In genomic region chr6:12762731-12763434, GRCh38 we compare ENCODE assay signal across 8 cellular contexts. TPM values are rescaled to one million over a fixed set of nuclear protein-coding genes. Genes with fewer than 3 reads are reported as not detected.
DNase-seq lines count a peak whose midpoint lies in the region; ATAC-seq, FAIRE-seq and TF ChIP-seq lines count a peak whose summit lies in the region.
"Not testable (repeated sequence)": the region's sequence is repeated elsewhere in the genome, so short reads cannot be mapped to it uniquely, and the experiment has no call there.

No MANE protein-coding gene starts in this region.

- H3K9me1 ChIP-seq in keratinocyte (ENCODE audit: control insufficient read depth, extremely low read depth, insufficient read depth, low read length): not testable (repeated sequence)

- H3K79me2 ChIP-seq in mammary epithelial cell (ENCODE audit: insufficient read depth, low read length); keratinocyte (ENCODE audit: control insufficient read depth, insufficient read depth, low read length): not testable (repeated sequence)

- not testable (repeated sequence) for H3K27me3 ChIP-seq in mammary epithelial cell (ENCODE audit: insufficient read depth, low read length); keratinocyte (ENCODE audit: control insufficient read depth, extremely low read depth, insufficient read depth, low read length)

- H3K9ac ChIP-seq in mammary epithelial cell (ENCODE audit: insufficient read depth, low read length); keratinocyte (ENCODE audit: control insufficient read depth, extremely low read depth, insufficient read depth, low read length): not testable (repeated sequence)

- not testable (repeated sequence) for FAIRE-seq in A549 (lab: Jason Lieb, UNC); keratinocyte (lab: Jason Lieb, UNC)

- H3K4me2 ChIP-seq in A549; mammary epithelial cell (ENCODE audit: insufficient read depth, low read depth, low read length); keratinocyte (ENCODE audit: control insufficient read depth, extremely low read depth, insufficient read depth, low read depth, low read length): not testable (repeated sequence)

- H3K4me1 ChIP-seq in A549; mammary epithelial cell (ENCODE audit: insufficient read depth, low read length); keratinocyte (ENCODE audit: control insufficient read depth, extremely low read depth, insufficient read depth, low read length): not testable (repeated sequence)

- in situ Hi-C loops in mammary epithelial cell (cut with MboI; ENCODE audit: low sequenced_read_pairs in 2 of 2): not testable (repeated sequence)

- not testable (repeated sequence) for H3K4me3 Mint-ChIP-seq in WTC11

- H3K4me1 Mint-ChIP-seq in WTC11: not testable (repeated sequence)

- POLR2A ChIA-PET in A549 (lab: Yijun Ruan, JAX); WTC11 (lab: Charles Lee): not testable (repeated sequence)

- dilution Hi-C loops in mammary epithelial cell (cut with HindIII; ENCODE audit: low sequenced_read_pairs); keratinocyte (cut with MboI; ENCODE audit: extremely low pct_ligation_motif_present, low sequenced_read_pairs): not testable (repeated sequence)

- H3K36me3 ChIP-seq in mammary epithelial cell (ENCODE audit: insufficient read depth, low read length); keratinocyte (ENCODE audit: control insufficient read depth in 2 of 2, extremely low read depth in 1 of 2, insufficient read depth in 2 of 2, low read length in 2 of 2): not testable (repeated sequence)

- peak overlapping the region; percentile 16; the same call in 1 of the 2 replicates for H3K27ac Mint-ChIP-seq in WTC11

- H3K36me3 Mint-ChIP-seq in WTC11: not testable (repeated sequence)

- not testable (repeated sequence) for TF ChIP-seq POLR2A in A549 (IDR thresholded peaks at IDR 0.05; ENCODE audit: low read length)

- not testable (repeated sequence) for H3K27ac ChIP-seq in A549; mammary epithelial cell (ENCODE audit: insufficient read depth, low read depth, low read length); keratinocyte (ENCODE audit: control insufficient read depth, insufficient read depth, low read length)

- not testable (repeated sequence) for H3K9me3 Mint-ChIP-seq in WTC11

- intact Hi-C loops in mammary epithelial cell (cut with micrococcal nuclease): not testable (repeated sequence)

- WGBS in A549 (ENCODE audit: missing lambda C conversion rate): 5% methylated on average over 12 of the region's 12 CpGs
- WGBS in mammary epithelial cell (ENCODE audit: low coverage, missing lambda C conversion rate): 56% methylated on average over 10 of the region's 12 CpGs

- H3K9me3 ChIP-seq in A549; mammary epithelial cell (replicated peaks; ENCODE audit: insufficient read depth, low read length); keratinocyte (ENCODE audit: control insufficient read depth, low read depth, low read length): not testable (repeated sequence)

- not testable (repeated sequence) for H3K4me3 ChIP-seq in A549; mammary epithelial cell (replicated peaks in 1 of 3; ENCODE audit: insufficient read depth in 1 of 3, low read depth in 2 of 3, low read length in 3 of 3); fibroblast of mammary gland (ENCODE audit: control insufficient read depth, low read depth, low read length); keratinocyte (ENCODE audit: control insufficient read depth in 2 of 3, extremely low read depth in 1 of 3, insufficient read depth in 2 of 3, low read depth in 1 of 3, low read length in 3 of 3)

- DNase-seq in A549 (ENCODE audit: low read depth in 1 of 2, low spot score in 1 of 2) (peak in 1 of 2 experiments; percentile 6), GM04504 (ENCODE audit: low read depth) (peak; percentile 55), M059J (ENCODE audit: low read depth) (peak; percentile 80), mammary epithelial cell (peak; percentile 9), fibroblast of mammary gland (ENCODE audit: low read depth) (peak; percentile 84), keratinocyte (ENCODE audit: low read depth, low spot score) (peak; percentile 9), putamen (ENCODE audit: low spot score) (peak; percentile 71)
- not testable (repeated sequence) for DNase-seq in WTC11 (ENCODE audit: low spot score)

- not testable (repeated sequence) for TF ChIP-seq EP300 in A549 (IDR thresholded peaks at IDR 0.05)

- ATAC-seq in A549, WTC11: not testable (repeated sequence)

- not testable (repeated sequence) for TF ChIP-seq CTCF in A549 (IDR thresholded peaks at IDR 0.05); WTC11 (IDR thresholded peaks at IDR 0.05); mammary epithelial cell (conservative IDR thresholded peaks at IDR 0.05 in 1 of 2, IDR thresholded peaks at IDR 0.05 in 1 of 2; ENCODE audit: extremely low read depth in 1 of 2, insufficient read depth in 1 of 2, low read depth in 1 of 2, low read length in 2 of 2); fibroblast of mammary gland (conservative IDR thresholded peaks at IDR 0.05; ENCODE audit: control insufficient read depth, insufficient read depth, low read depth, low read length); keratinocyte (optimal IDR thresholded peaks at IDR 0.05 in 1 of 3, IDR thresholded peaks at IDR 0.05 in 1 of 3, conservative IDR thresholded peaks at IDR 0.05 in 1 of 3; ENCODE audit: extremely low read depth in 1 of 3, insufficient read depth in 2 of 3, low read length in 3 of 3)

- TF ChIP-seq RAD21 in A549 (conservative IDR thresholded peaks at IDR 0.05 in 1 of 2, IDR thresholded peaks at IDR 0.05 in 1 of 2): not testable (repeated sequence)

- H3K27me3 Mint-ChIP-seq in WTC11 (ENCODE audit: low read depth): not testable (repeated sequence)

- H2AFZ ChIP-seq in mammary epithelial cell (ENCODE audit: low read depth, low read length); keratinocyte (ENCODE audit: control insufficient read depth, low read length): not testable (repeated sequence)

- TSS peak; percentile 100 for BruUV-seq in mammary epithelial cell (replicated peaks; lab: Mats Ljungman, UMichigan)

- not testable (repeated sequence) for H4K20me1 ChIP-seq in mammary epithelial cell (ENCODE audit: insufficient read depth, low read length); keratinocyte (ENCODE audit: control insufficient read depth, extremely low read depth, insufficient read depth, low read length)

- CTCF ChIA-PET in A549 (lab: Yijun Ruan, JAX); mammary epithelial cell (lab: Charles Lee; ENCODE audit: low non-redundant PET): not testable (repeated sequence)
- CTCF ChIA-PET in WTC11 (lab: Charles Lee): interaction anchor here (0.6 to 0.9 kb wide), 2 partner anchors 16 to 131 kb away, joined by 3 read pairs; no protein-coding TSS in a partner anchor

TF ChIP-seq in A549, 52 proteins besides CTCF, POLR2A, EP300 and RAD21:
- TF ChIP-seq FOSL2 (IDR thresholded peaks at IDR 0.05): not testable (repeated sequence)
- TF ChIP-seq FOSL2 (CRISPR knock-in tag; IDR thresholded peaks at IDR 0.05): peak; percentile 14; the same call in 1 of the 2 replicates

RNA-seq across cellular contexts. Expression of gene PHACTR1, which starts 46.3 kb away (rescaled TPM):
- polyA plus RNA-seq in A549 (2011; rRNA removed) (not detected in 2 replicates), A549 (2017; fragmentation: RNase III; extraction: RNeasy Plus Mini Kit Qiagen cat#74134 plus additional on column Dnase treatment) (0.07 TPM in 1 of 3 replicates, not detected in the others), mammary epithelial cell (not detected), keratinocyte (0.22 to 0.97 TPM (median 0.57 TPM) in 3 replicates)
- polyA plus RNA-seq in A549 (2012; cell fraction: cytosol; rRNA removed): not detected in 2 replicates
- 0.01 TPM in 1 of 2 replicates, not detected in the other for polyA plus RNA-seq in A549 (2012; cell fraction: nucleus; rRNA removed)
- not detected in 2 replicates for polyA minus RNA-seq in A549 (2011; rRNA and poly(A)+ RNA removed)
- 1.2 and 3.5 TPM in 2 replicates for total RNA-seq in M059J (2014; rRNA removed; shearing (Covaris generic))
- total RNA-seq in WTC11 (2021) (13.5 to 15.5 TPM (median 13.6 TPM) in 3 replicates), mammary epithelial cell (under 1 TPM in 1 of 2 donors, not detected in 1; 0.33 TPM)
- polyA minus RNA-seq in mammary epithelial cell (not detected), keratinocyte (0.75 to 1.6 TPM (median 1.2 TPM) in 3 replicates)
- 0.32 TPM for polyA plus RNA-seq in keratinocyte (2011; ENCODE audit: low read depth)
- polyA plus RNA-seq in keratinocyte (2011; cell fraction: cytosol; rRNA removed): 1.0 and 1.8 TPM in 2 replicates
- 2.0 and 2.7 TPM in 2 replicates for polyA plus RNA-seq in keratinocyte (2011; cell fraction: nucleus; rRNA removed)
- polyA plus RNA-seq in keratinocyte (2012; ENCODE audit: low replicate concordance): 0.54 and 0.78 TPM in 2 replicates
- polyA minus RNA-seq in keratinocyte (2011; cell fraction: cytosol; rRNA and poly(A)+ RNA removed): 2.1 TPM
- polyA minus RNA-seq in keratinocyte (2011; cell fraction: nucleus; rRNA and poly(A)+ RNA removed): 2.5 and 7.2 TPM in 2 replicates
